ENCODE assay signal across 15 cellular contexts in genomic region chr9:107874137-107874536, GRCh38.
DNase-seq lines count a peak whose midpoint lies in the region; ATAC-seq and TF ChIP-seq lines count a peak whose summit lies in the region.
"Had no signal": no experiment of that assay in that cellular context is flagged by ENCODE, and none has a peak within 500 bp of the region (broad histone marks: within the 10 kb centered on the region; RNA-seq: fewer than 3 reads in every experiment).

No MANE protein-coding gene starts in this region.

- peaks cover 76% of the 10 kb centered on the region for H3K4me1 Mint-ChIP-seq in CD14-positive monocyte

- no peaks in the 10 kb centered on the region for H3K27me3 Mint-ChIP-seq in CD14-positive monocyte (ENCODE audit: low read depth in 3 of 3)

- DNase-seq in CD14-positive monocyte (ENCODE audit: low spot score) (no peak), COLO668 (lab: John Stamatoyannopoulos, UW; ENCODE audit: unreplicated experiment) (no peak)
- no peak for DNase-seq in stimulated activated naive CD4-positive, alpha-beta T cell (lab: John Stamatoyannopoulos, UW)
- DNase-seq: activated naive CD8-positive, alpha-beta T cell treated with anti-CD3 and anti-CD28 coated beads, Interleukin-2, amount 50 U/mL, for 24 hours; mammary epithelial cell; NCI-H1694; NCI-H774 had no signal

- H3K9me3 Mint-ChIP-seq in CD14-positive monocyte, result peaks cover 0 to 2% (median 0%) of the 10 kb centered on the region in 7 donors

- H3K27ac Mint-ChIP-seq in CD14-positive monocyte, result peak overlapping the region in 6 of 7 donors; percentile 89 to 95 (median 94)
- H3K27ac Mint-ChIP-seq: activated naive CD8-positive, alpha-beta T cell treated with anti-CD3 and anti-CD28 coated beads, Interleukin-2, amount 50 U/mL, for 24 hours had no signal

- no peak overlapping the region for H3K4me3 Mint-ChIP-seq in CD14-positive monocyte
- H3K4me3 Mint-ChIP-seq: activated naive CD8-positive, alpha-beta T cell treated with anti-CD3 and anti-CD28 coated beads, Interleukin-2, amount 50 U/mL, for 24 hours had no signal

- intact Hi-C loops in CD14-positive monocyte (cut with micrococcal nuclease), result loop anchor here in 1 of 2 donors (5.0 to 10.0 kb wide), 2 partner anchors 183 to 389 kb away; partner anchors contain the start of gene KLF4

- ATAC-seq in GM19438 (IDR thresholded peaks at IDR 0.05; ENCODE audit: low read depth, unreplicated experiment), result peak; percentile 19
- ATAC-seq in HG02884 (IDR thresholded peaks at IDR 0.05; ENCODE audit: unreplicated experiment), result peak; percentile 18
- peak; percentile 12 for ATAC-seq in HG03521 (IDR thresholded peaks at IDR 0.05; ENCODE audit: unreplicated experiment)
- ATAC-seq in HG02610 (IDR thresholded peaks at IDR 0.05; ENCODE audit: unreplicated experiment), result no peak
- ATAC-seq in HG02938 (IDR thresholded peaks at IDR 0.05; ENCODE audit: unreplicated experiment), result no peak
- ATAC-seq: A549; activated naive CD8-positive, alpha-beta T cell treated with anti-CD3 and anti-CD28 coated beads, Interleukin-2, amount 50 U/mL, for 24 hours; HCT116; K562 had no signal

- TF ChIP-seq CTCF in CD14-positive monocyte (IDR thresholded peaks at IDR 0.05), result no peak

- H3K36me3 Mint-ChIP-seq in CD14-positive monocyte, result no peaks in the 10 kb centered on the region

Comparison
In these comparisons a context has a peak if more than half of its experiments do, and no peak if none do; other contexts are left out.
1. ATAC-seq: peak in GM19438 (single experiment), HG02884 (single experiment) and HG03521 (single experiment); none in HG02610 (single experiment) and HG02938 (single experiment).